Comparison of ENCODE assay signal across 26 cellular contexts in genomic region chr12:114274131-114274530, GRCh38.
DNase-seq lines count a peak whose midpoint lies in the region; ATAC-seq and TF ChIP-seq lines count a peak whose summit lies in the region.
"Had no signal": no experiment of that assay in that cellular context is flagged by ENCODE, and none has a peak within 500 bp of the region (broad histone marks: within the 10 kb centered on the region; RNA-seq: fewer than 3 reads in every experiment).

No MANE protein-coding gene starts in this region.

- H3K9me3 Mint-ChIP-seq in activated naive CD4-positive, alpha-beta T cell treated with anti-CD3 and anti-CD28 coated beads, Interleukin-2, amount 50 U/mL, for 72 hours = no peaks in the 10 kb centered on the region
- H3K9me3 Mint-ChIP-seq: activated CD4-positive, alpha-beta memory T cell treated with anti-CD3 and anti-CD28 coated beads, Interleukin-2, amount 10 ng/mL, durations not matched to agents 7 days and 5 days; natural killer cell; stimulated activated memory B cell treated with anti-CD40 and anti-IgM and Interleukin-4, amounts not matched to agents 10 μg/mL and 1 μg/mL and 100 μg/mL, for 72 hours had no signal

- no peak for ATAC-seq in activated naive CD4-positive, alpha-beta T cell treated with anti-CD3 and anti-CD28 coated beads, Interleukin-2, amount 50 U/mL, for 72 hours
- ATAC-seq in GM18502 (IDR thresholded peaks at IDR 0.05; ENCODE audit: poor library complexity, unreplicated experiment) = no peak
- ATAC-seq: gastrocnemius medialis; mucosa of descending colon; natural killer cell; Panc1; stimulated activated memory B cell treated with anti-CD40 and anti-IgM and Interleukin-4, amounts not matched to agents 10 μg/mL and 1 μg/mL and 100 μg/mL, for 72 hours had no signal

- no peak overlapping the region for H3K4me3 ChIP-seq in fibroblast of mammary gland (ENCODE audit: control insufficient read depth, low read depth, low read length)
- H3K4me3 ChIP-seq: adrenal gland, esophagus squamous epithelium, gastrocnemius medialis, lung, mucosa of descending colon, transverse colon had no signal

- H3K27ac Mint-ChIP-seq in activated naive CD4-positive, alpha-beta T cell treated with anti-CD3 and anti-CD28 coated beads, Interleukin-2, amount 50 U/mL, for 72 hours = no peak overlapping the region
- H3K27ac Mint-ChIP-seq: activated CD4-positive, alpha-beta memory T cell treated with anti-CD3 and anti-CD28 coated beads, Interleukin-2, amount 10 ng/mL, durations not matched to agents 7 days and 5 days; natural killer cell; stimulated activated memory B cell treated with anti-CD40 and anti-IgM and Interleukin-4, amounts not matched to agents 10 μg/mL and 1 μg/mL and 100 μg/mL, for 72 hours had no signal

- in situ Hi-C loops in G401 (cut with HindIII; ENCODE audit: low sequenced_read_pairs) = no loop called here

- H3K36me3 Mint-ChIP-seq in activated naive CD4-positive, alpha-beta T cell treated with anti-CD3 and anti-CD28 coated beads, Interleukin-2, amount 50 U/mL, for 72 hours = no peaks in the 10 kb centered on the region
- H3K36me3 Mint-ChIP-seq: natural killer cell; stimulated activated memory B cell treated with anti-CD40 and anti-IgM and Interleukin-4, amounts not matched to agents 10 μg/mL and 1 μg/mL and 100 μg/mL, for 72 hours had no signal

- TF ChIP-seq CTCF in fibroblast of mammary gland (conservative IDR thresholded peaks at IDR 0.05; ENCODE audit: control insufficient read depth, insufficient read depth, low read depth, low read length) = no peak

- peak; percentile 90 for DNase-seq in G401 (ENCODE audit: low spot score)
- DNase-seq in NCI-H1105 treated with DMSO at 0.1 percent for 48 hours (lab: John Stamatoyannopoulos, UW) = peak; percentile 81
- DNase-seq in NCI-H774 (lab: John Stamatoyannopoulos, UW) = peak; percentile 39
- peak; percentile 31 for DNase-seq in fibroblast of mammary gland (ENCODE audit: low read depth)
- no peak for DNase-seq in NCI-H1930 (lab: John Stamatoyannopoulos, UW)
- DNase-seq in activated naive CD4-positive, alpha-beta T cell treated with anti-CD3 and anti-CD28 coated beads, Interleukin-2, amount 50 U/mL, for 72 hours (ENCODE audit: low spot score in 2 of 2) = no peak
- no peak for DNase-seq in GOT3 (lab: John Stamatoyannopoulos, UW)
- DNase-seq: ACHN; activated CD4-positive, alpha-beta memory T cell treated with anti-CD3 and anti-CD28 coated beads, Interleukin-2, amount 10 ng/mL, durations not matched to agents 7 days and 5 days; activated CD8-positive, alpha-beta memory T cell treated with anti-CD3 and anti-CD28 coated beads, Interleukin-2, amount 50 U/mL, for 4 hours; activated naive CD4-positive, alpha-beta T cell; adrenal gland; central memory CD4-positive, alpha-beta T cell; dermis blood vessel endothelial cell; esophagus squamous epithelium; gastrocnemius medialis; mucosa of descending colon; natural killer cell; NCI-H1417; NCI-H526; SHP77 treated with DMSO at 0.1 percent for 48 hours; transverse colon had no signal

Comparison
In these comparisons a context has a peak if more than half of its experiments do, and no peak if none do; other contexts are left out.
1. DNase-seq: peak in G401 (single experiment), NCI-H1105 treated with DMSO at 0.1 percent for 48 hours (single experiment), NCI-H774 (single experiment) and fibroblast of mammary gland (single experiment); none in NCI-H1930 (0 of 2), activated naive CD4-positive, alpha-beta T cell treated with anti-CD3 and anti-CD28 coated beads, Interleukin-2, amount 50 U/mL, for 72 hours (0 of 2) and GOT3 (single experiment).